Comparison of ENCODE assay signal across 8 cellular contexts in genomic region chr19:8240274-8241229, GRCh38. TPM values are rescaled to one million over a fixed set of nuclear protein-coding genes. Genes with fewer than 3 reads are reported as not detected.
A peak's percentile ranks its signal among the peaks of the same experiment; 100 is the strongest.
DNase-seq lines count a peak whose midpoint lies in the region; ATAC-seq, FAIRE-seq and TF ChIP-seq lines count a peak whose summit lies in the region.

No MANE protein-coding gene starts in this region.

- 47% methylated on average over 17 of the region's 17 CpGs for WGBS in HUES64
- 10% methylated on average over 13 of the region's 17 CpGs for WGBS in K562 (ENCODE audit: insufficient coverage, low coverage, missing lambda C conversion rate)

- peak; percentile 99 for ATAC-seq in K562

- peaks cover 4% of the 10 kb centered on the region; the same call in 1 of the 2 replicates for H3K9me3 ChIP-seq in HUES64 (ENCODE audit: insufficient read depth, low read depth, low read length)
- H3K9me3 ChIP-seq in K562 (replicated peaks; ENCODE audit: control insufficient read depth, insufficient read depth, low read depth, low read length), result peaks cover 20% of the 10 kb centered on the region

- H3K79me2 ChIP-seq in K562 (ENCODE audit: control insufficient read depth, insufficient read depth, low read length), result no peaks in the 10 kb centered on the region

- DNase-seq in NCI-H748 (lab: John Stamatoyannopoulos, UW; ENCODE audit: unreplicated experiment), result peak; percentile 6
- DNase-seq in NCI-H748 treated with DMSO at 0.1 percent for 48 hours (lab: John Stamatoyannopoulos, UW), result no peak
- DNase-seq in SKM-1 (lab: John Stamatoyannopoulos, UW; ENCODE audit: unreplicated experiment), result peak; percentile 30
- DNase-seq in K562 (ENCODE audit: extremely low read depth in 1 of 4, low spot score in 3 of 4), result peak; percentile 93 to 96 (median 95)
- peak; percentile 81 for DNase-seq in hepatic stellate cell (ENCODE audit: low spot score)
- peak; percentile 96 for DNase-seq in retinal pigment epithelial cell (ENCODE audit: low read depth)
- DNase-seq in NCI-H187 (lab: John Stamatoyannopoulos, UW), result no peak

- CTCF ChIA-PET in K562 (lab: Yijun Ruan, JAX; ENCODE audit: low intra/inter-chr PET ratio), result no interaction called here

- intact Hi-C loops in K562 (cut with micrococcal nuclease), result loop anchor here (5.0 kb wide), 1 partner anchor 83 kb away; no protein-coding TSS in a partner anchor

- no peak for TF ChIP-seq CTCF in K562 (IDR thresholded peaks at IDR 0.05 in 2 of 3, conservative IDR thresholded peaks at IDR 0.05 in 1 of 3; ENCODE audit: insufficient read depth in 2 of 3, low read depth in 1 of 3, low read length in 3 of 3)
- TF ChIP-seq CTCF in retinal pigment epithelial cell (conservative IDR thresholded peaks at IDR 0.05; ENCODE audit: low read depth, low read length), result no peak

- H3K27ac ChIP-seq in HUES64 (ENCODE audit: low read depth, low read length) (peak overlapping the region; percentile 36; the same call in 1 of the 2 replicates), K562 (ENCODE audit: extremely low read depth, low read depth, low read length) (peak overlapping the region; percentile 67)

- no peaks in the 10 kb centered on the region; the same call in 1 of the 2 replicates for H3K36me3 ChIP-seq in HUES64 (ENCODE audit: insufficient read depth, low read length)
- H3K36me3 ChIP-seq in K562 (ENCODE audit: control insufficient read depth, insufficient read depth, low read length), result no peaks in the 10 kb centered on the region

- H3K4me3 ChIP-seq in HUES64 (ENCODE audit: low read length) (no peak overlapping the region), K562 (no peak overlapping the region), retinal pigment epithelial cell (ENCODE audit: low read length) (peak overlapping the region; percentile 19)

- peak overlapping the region; percentile 27; the same call in 1 of the 2 replicates for H3K9ac ChIP-seq in HUES64 (ENCODE audit: low read depth, low read length)
- peak overlapping the region; percentile 28 to 76; a peak in 2 of 4 replicates for H3K9ac ChIP-seq in K562 (ENCODE audit: insufficient read depth in 1 of 2, low read depth in 2 of 2, low read length in 2 of 2)

- H2AFZ ChIP-seq in K562 (ENCODE audit: low read depth, low read length), result peak overlapping the region; percentile 76

- POLR2A ChIA-PET in K562 (lab: Yijun Ruan, JAX), result interaction anchor here (0.8 kb wide), 1 partner anchor 59 kb away, joined by 4 read pairs; no protein-coding TSS in a partner anchor

- H3K27me3 ChIP-seq in HUES64 (ENCODE audit: insufficient read depth, low read length) (no peaks in the 10 kb centered on the region), K562 (ENCODE audit: control insufficient read depth in 2 of 2, insufficient read depth in 2 of 2, low read length in 2 of 2) (no peaks in the 10 kb centered on the region)

- TF ChIP-seq RAD21 in K562 (CRISPR knock-in tag; conservative IDR thresholded peaks at IDR 0.05 in 1 of 2, IDR thresholded peaks at IDR 0.05 in 1 of 2), result 0 out of 4 replicates have a peak, but pooled peaks of 1 of the 2 experiments have one; percentile 16

- H3K4me1 ChIP-seq in HUES64 (ENCODE audit: insufficient read depth, low read length) (peaks cover 11% of the 10 kb centered on the region), K562 (replicated peaks in 1 of 2; ENCODE audit: control insufficient read depth in 2 of 2, insufficient read depth in 2 of 2, low read length in 2 of 2) (peaks cover 15 to 18% of the 10 kb centered on the region in 2 experiments)

- in situ Hi-C loops in K562 (cut with MboI), result no loop called here

- TF ChIP-seq EP300 in K562 (IDR thresholded peaks at IDR 0.05; ENCODE audit: low read length), result peak; percentile 78

- H3K4me2 ChIP-seq in K562 (ENCODE audit: insufficient read depth, low read length), result peak overlapping the region; percentile 51

- peak; percentile 98 for FAIRE-seq in K562 (lab: Jason Lieb, UNC)

- no peaks in the 10 kb centered on the region for H3K9me1 ChIP-seq in K562 (ENCODE audit: control insufficient read depth, insufficient read depth, low read length)

- H4K20me1 ChIP-seq in K562 (replicated peaks; ENCODE audit: control insufficient read depth, insufficient read depth, low read length), result no peaks in the 10 kb centered on the region

- no peak for TF ChIP-seq POLR2A in K562 (conservative IDR thresholded peaks at IDR 0.05)

- no TSS peak for BruUV-seq in K562 (replicated peaks; lab: Mats Ljungman, UMichigan)

TF ChIP-seq in K562, 482 proteins besides CTCF, POLR2A, EP300 and RAD21 (continues in another document):
- TF ChIP-seq TFAM (CRISPR knock-in tag; conservative IDR thresholded peaks at IDR 0.05), result no peak
- TF ChIP-seq KAT2B (IDR thresholded peaks at IDR 0.05; ENCODE audit: low read depth, low read length), result no peak
- TF ChIP-seq AFF1 (IDR thresholded peaks at IDR 0.05; ENCODE audit: low read depth in 1 of 2, partially characterized antibody in 2 of 2), result peak in 1 of 2 experiments; percentile 92
- no peak for TF ChIP-seq ZKSCAN1 (IDR thresholded peaks at IDR 0.05; ENCODE audit: low read depth, low read length)
- peak; percentile 83 for TF ChIP-seq SMARCC2 (IDR thresholded peaks at IDR 0.05; ENCODE audit: low read depth)
- peak; percentile 99 for TF ChIP-seq USF1 (CRISPR knock-in tag; IDR thresholded peaks at IDR 0.05)
- peak; percentile 98 for TF ChIP-seq SMARCE1 (IDR thresholded peaks at IDR 0.05)
- peak; percentile 57 for TF ChIP-seq TEAD4 (IDR thresholded peaks at IDR 0.05; ENCODE audit: low read length)
- no peak for TF ChIP-seq TEAD4 (CRISPR knock-in tag; IDR thresholded peaks at IDR 0.05; ENCODE audit: borderline replicate concordance)
- 0 out of 2 replicates have a peak, but pooled peaks have one; percentile 26 for TF ChIP-seq ZNF384 (IDR thresholded peaks at IDR 0.05; ENCODE audit: low read depth, low read length)

RNA-seq across cellular contexts. Expression of gene CERS4, which starts 31.4 kb away (rescaled TPM):
- 33.7 TPM for polyA plus RNA-seq in HUES64 (2013, experiment 1 of 2)
- polyA plus RNA-seq in HUES64 (2013, experiment 2 of 2), result 34.4 TPM
- total RNA-seq in K562 (2011; cell fraction: chromatin; rRNA removed; ENCODE audit: low replicate concordance), result 5.9 and 13.8 TPM in 2 replicates
- total RNA-seq in K562 (2011; cell fraction: nucleolus; rRNA removed), result 7.5 and 9.3 TPM in 2 replicates
- total RNA-seq in K562 (2011; cell fraction: nucleoplasm; rRNA removed), result 6.3 and 10.6 TPM in 2 replicates
- total RNA-seq in K562 (2014; rRNA removed) (3.8 and 5.2 TPM in 2 replicates), K562 (2014; rRNA removed; fragmentation: Illumina TruSeq; extraction: Trizol) (1.1 and 1.4 TPM in 2 replicates), K562 (2015; rRNA removed; fragmentation: Illumina TruSeq; extraction: Trizol) (2.0 and 2.8 TPM in 2 replicates), K562 (2021) (3.7 and 3.8 TPM in 2 replicates)
- polyA plus RNA-seq in K562 (2011; rRNA removed) (4.4 and 7.4 TPM in 2 replicates), K562 (2014; fragmentation: Illumina TruSeq; extraction: Trizol) (1.3 and 3.1 TPM in 2 replicates), K562 (2014; fragmentation: Nextera tagmentation; extraction: Ambion mirVana) (under 1 TPM in 1 of 2 experiments, not detected in 1; 0.14 TPM), K562 (2014; rRNA removed) (4.3 and 5.6 TPM in 2 replicates)
- polyA plus RNA-seq in K562 (2011; cell fraction: cytosol; rRNA removed), result 9.3 and 12.9 TPM in 2 replicates
- polyA plus RNA-seq in K562 (2011; cell fraction: nucleus; rRNA removed), result 9.5 and 10.7 TPM in 2 replicates
- polyA plus RNA-seq in K562 (2012), result 1.4 and 6.1 TPM in 2 replicates
- 3.0 and 5.3 TPM in 2 replicates for polyA minus RNA-seq in K562 (2011; rRNA and poly(A)+ RNA removed)
- polyA minus RNA-seq in K562 (2011; cell fraction: cytosol; rRNA and poly(A)+ RNA removed), result 3.1 and 5.9 TPM in 2 replicates
- polyA minus RNA-seq in K562 (2011; cell fraction: nucleus; rRNA and poly(A)+ RNA removed), result 2.7 and 4.4 TPM in 2 replicates

Comparison
In these comparisons a context has a peak if more than half of its experiments do, and no peak if none do; other contexts are left out.
1. DNase-seq: peak in NCI-H748 (single experiment), SKM-1 (single experiment), K562 (4 of 4), hepatic stellate cell (single experiment) and retinal pigment epithelial cell (single experiment); none in NCI-H748 treated with DMSO at 0.1 percent for 48 hours (single experiment) and NCI-H187 (0 of 2).